Comparison of ENCODE assay signal across 7 cellular contexts in the genomic region with DNA sequence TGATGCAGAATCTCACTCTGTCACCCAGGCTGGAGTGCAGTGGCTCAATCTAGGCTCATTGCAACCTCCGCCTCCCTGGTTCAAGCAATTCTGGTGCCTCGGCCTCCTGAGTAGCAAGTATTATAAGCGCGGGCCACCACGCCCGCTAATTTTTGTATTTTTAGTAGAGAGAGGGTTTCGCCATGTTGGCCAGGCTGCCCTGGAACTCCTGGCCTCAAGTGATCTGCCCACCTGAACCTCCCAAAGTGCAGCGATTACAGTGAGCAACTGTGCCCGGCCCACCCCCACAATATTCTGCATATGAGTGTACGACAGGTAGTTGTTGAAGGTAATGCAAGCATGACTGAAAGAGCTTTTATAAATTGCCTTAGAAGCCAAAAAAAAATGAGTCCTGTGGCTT. TPM values are rescaled to one million over a fixed set of nuclear protein-coding genes. Genes with fewer than 3 reads are reported as not detected.
DNase-seq lines count a peak whose midpoint lies in the region; ATAC-seq and TF ChIP-seq lines count a peak whose summit lies in the region.

No MANE protein-coding gene starts in this region.

- H4K20me1 ChIP-seq in DND-41 (ENCODE audit: insufficient read depth, low read length) (peaks cover 20% of the 10 kb centered on the region; the same call in 1 of the 2 replicates), Karpas-422 (ENCODE audit: insufficient read depth, low read depth, low read length) (peaks cover 17% of the 10 kb centered on the region; the same call in 1 of the 2 replicates)

- peak overlapping the region in 1 of 2 experiments; percentile 80; a peak in 2 of 4 replicates for H3K4me3 ChIP-seq in DND-41 (ENCODE audit: low read depth in 1 of 2, low read length in 2 of 2)
- peak overlapping the region; percentile 89 for H3K4me3 ChIP-seq in Karpas-422 (ENCODE audit: low read length)
- H3K4me3 ChIP-seq in breast epithelium = peak overlapping the region in 2 of 3 donors; percentile 20 to 90
- peak overlapping the region; percentile 9 to 94 for H3K4me3 ChIP-seq in muscle layer of duodenum (ENCODE audit: low read depth in 1 of 2, low read length in 2 of 2)

- H3K36me3 ChIP-seq in DND-41 (ENCODE audit: insufficient read depth, low read length) (peaks cover 20% of the 10 kb centered on the region; the same call in 1 of the 2 replicates), Karpas-422 (ENCODE audit: insufficient read depth, low read length) (peaks cover 37% of the 10 kb centered on the region), breast epithelium (no peaks in the 10 kb centered on the region), muscle layer of duodenum (ENCODE audit: control insufficient read depth in 1 of 2, insufficient read depth in 2 of 2, low read length in 2 of 2) (no peaks in the 10 kb centered on the region)

- H3K27me3 ChIP-seq in DND-41 (ENCODE audit: insufficient read depth, low read length, poor library complexity) (no peaks in the 10 kb centered on the region), Karpas-422 (ENCODE audit: low read length) (no peaks in the 10 kb centered on the region), breast epithelium (no peaks in the 10 kb centered on the region), muscle layer of duodenum (ENCODE audit: low read depth, low read length) (no peaks in the 10 kb centered on the region)

- H3K4me1 Mint-ChIP-seq in stimulated activated effector memory CD8-positive, alpha-beta T cell treated with anti-CD3 and anti-CD28 coated beads, Interleukin-12 subunit alpha, Interleukin-12 subunit beta, amount 100 ng/mL, for 72 hours = peaks cover 12% of the 10 kb centered on the region

- no peaks in the 10 kb centered on the region for H3K9me2 ChIP-seq in Karpas-422 (replicated peaks; ENCODE audit: insufficient read depth, low read length)

- no peak for ATAC-seq in DND-41 (ENCODE audit: insufficient read depth, low read depth)
- ATAC-seq in stimulated activated effector memory CD8-positive, alpha-beta T cell treated with anti-CD3 and anti-CD28 coated beads, Interleukin-12 subunit alpha, Interleukin-12 subunit beta, amount 100 ng/mL, for 72 hours = no peak

- DNase-seq in DND-41 (no peak), Karpas-422 (no peak), breast epithelium (ENCODE audit: low spot score in 2 of 2) (no peak), GM13976 (ENCODE audit: low spot score) (no peak), NCI-H2081 (lab: John Stamatoyannopoulos, UW) (no peak)
- DNase-seq in stimulated activated effector memory CD8-positive, alpha-beta T cell treated with anti-CD3 and anti-CD28 coated beads, Interleukin-12 subunit alpha, Interleukin-12 subunit beta, amount 100 ng/mL, for 72 hours (ENCODE audit: low spot score in 2 of 2) = no peak

- H3K9me3 ChIP-seq in DND-41 (ENCODE audit: insufficient read depth, low read length, severe bottlenecking) (no peaks in the 10 kb centered on the region), Karpas-422 (ENCODE audit: low read length) (no peaks in the 10 kb centered on the region), breast epithelium (no peaks in the 10 kb centered on the region), muscle layer of duodenum (ENCODE audit: control insufficient read depth in 1 of 2, low read length in 2 of 2) (no peaks in the 10 kb centered on the region)

- H2AFZ ChIP-seq in DND-41 (ENCODE audit: low read depth, low read length) (no peak overlapping the region), Karpas-422 (ENCODE audit: low read length) (no peak overlapping the region)

- peaks cover 39% of the 10 kb centered on the region for H3K4me1 ChIP-seq in DND-41 (ENCODE audit: insufficient read depth, low read length)
- H3K4me1 ChIP-seq in Karpas-422 (ENCODE audit: low read length) = peaks cover 38% of the 10 kb centered on the region
- H3K4me1 ChIP-seq in breast epithelium = no peaks in the 10 kb centered on the region
- H3K4me1 ChIP-seq in muscle layer of duodenum (ENCODE audit: control insufficient read depth in 1 of 2, insufficient read depth in 2 of 2, low read length in 2 of 2) = peaks cover 4 to 27% of the 10 kb centered on the region in 2 donors

- TF ChIP-seq POLR2A in breast epithelium (IDR thresholded peaks at IDR 0.05) = no peak

- H3K27ac Mint-ChIP-seq in stimulated activated effector memory CD8-positive, alpha-beta T cell treated with anti-CD3 and anti-CD28 coated beads, Interleukin-12 subunit alpha, Interleukin-12 subunit beta, amount 100 ng/mL, for 72 hours = no peak overlapping the region

- H3K4me2 ChIP-seq in DND-41 (ENCODE audit: insufficient read depth, low read length) = peak overlapping the region; percentile 71
- H3K4me2 ChIP-seq in Karpas-422 (ENCODE audit: low read depth, low read length, poor library complexity, severe bottlenecking) = peak overlapping the region; percentile 91

- in situ Hi-C loops in GM13976 (cut with MboI; ENCODE audit: low sequenced_read_pairs, unreplicated experiment) = no loop called here

- H3K9ac ChIP-seq in DND-41 (ENCODE audit: low read depth, low read length) (peak overlapping the region; percentile 77), Karpas-422 (ENCODE audit: low read length) (peak overlapping the region; percentile 80)

- no peaks in the 10 kb centered on the region for H3K9me3 Mint-ChIP-seq in stimulated activated effector memory CD8-positive, alpha-beta T cell treated with anti-CD3 and anti-CD28 coated beads, Interleukin-12 subunit alpha, Interleukin-12 subunit beta, amount 100 ng/mL, for 72 hours

- intact Hi-C loops in breast epithelium (cut with DNase I; ENCODE audit: low total_unique reads) = no loop called here

- peaks cover 62% of the 10 kb centered on the region for H3K79me2 ChIP-seq in DND-41 (ENCODE audit: insufficient read depth, low read length)
- H3K79me2 ChIP-seq in Karpas-422 (ENCODE audit: low read length) = peaks cover 62% of the 10 kb centered on the region

- peaks cover 19% of the 10 kb centered on the region for H3K36me3 Mint-ChIP-seq in stimulated activated effector memory CD8-positive, alpha-beta T cell treated with anti-CD3 and anti-CD28 coated beads, Interleukin-12 subunit alpha, Interleukin-12 subunit beta, amount 100 ng/mL, for 72 hours

- TF ChIP-seq CTCF in DND-41 (IDR thresholded peaks at IDR 0.05; ENCODE audit: borderline replicate concordance, extremely low read depth, low read length, poor library complexity, severe bottlenecking) (no peak), breast epithelium (IDR thresholded peaks at IDR 0.05) (no peak), GM13976 (IDR thresholded peaks at IDR 0.05; ENCODE audit: borderline replicate concordance, control extremely low read depth, extremely low read depth, insufficient read depth, missing control alignments) (no peak)

- no peak overlapping the region for H3K27ac ChIP-seq in DND-41 (ENCODE audit: low read length)
- no peak overlapping the region for H3K27ac ChIP-seq in Karpas-422 (ENCODE audit: low read length)
- H3K27ac ChIP-seq in breast epithelium = no peak overlapping the region
- no peak overlapping the region for H3K27ac ChIP-seq in muscle layer of duodenum (ENCODE audit: low read length)

- no peak overlapping the region for H3K4me3 Mint-ChIP-seq in stimulated activated effector memory CD8-positive, alpha-beta T cell treated with anti-CD3 and anti-CD28 coated beads, Interleukin-12 subunit alpha, Interleukin-12 subunit beta, amount 100 ng/mL, for 72 hours

RNA-seq across cellular contexts. Expression of a gene that starts 1.2 kb away (rescaled TPM):
- 44.0 and 82.7 TPM in 2 replicates for total RNA-seq in Karpas-422 (2014; rRNA removed; shearing (Covaris generic); ENCODE audit: low replicate concordance)
- 10 to 100 TPM; 40.0 to 52.4 (median 45.2) TPM for total RNA-seq in breast epithelium
